8 cellular contexts compared by ENCODE assay signal in the genomic region with DNA sequence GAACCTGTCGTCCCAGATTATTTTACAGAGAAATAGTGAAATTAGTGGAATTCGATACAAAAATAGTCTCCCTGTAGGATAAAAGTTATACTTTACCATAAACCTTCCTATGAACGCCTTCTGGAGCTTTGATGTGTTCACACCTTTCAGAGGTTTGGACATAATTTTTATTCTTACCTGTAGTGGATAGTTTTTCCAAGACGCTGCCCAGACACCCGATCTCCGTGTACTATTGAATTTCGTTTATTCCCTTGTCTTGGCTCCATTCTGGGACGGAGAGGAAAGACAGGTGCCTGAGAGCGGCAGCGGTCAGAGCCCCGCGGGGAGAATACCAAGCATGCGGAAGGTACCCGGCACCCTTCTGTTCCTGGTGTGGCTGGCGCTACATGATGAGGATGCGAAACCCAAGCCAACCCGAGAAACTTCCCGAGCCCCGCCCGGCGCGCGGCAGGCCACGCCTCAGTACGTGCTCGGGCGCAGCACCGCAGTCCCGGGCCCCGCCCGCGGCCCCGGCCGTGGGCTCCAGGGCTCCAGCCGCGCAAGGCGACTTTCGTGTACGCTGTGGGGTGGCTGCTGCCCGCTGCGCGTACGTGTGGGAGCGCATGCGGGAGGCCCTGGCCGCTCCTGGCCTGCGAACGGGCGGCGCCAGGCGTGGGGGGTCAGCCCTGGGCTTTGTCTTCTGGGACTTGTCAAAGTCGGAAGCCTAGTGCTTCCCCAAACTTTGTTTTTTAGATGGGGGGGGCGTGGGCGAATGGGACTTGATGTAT. TPM values are rescaled to one million over a fixed set of nuclear protein-coding genes. Genes with fewer than 3 reads are reported as not detected.
A peak's percentile ranks its signal among the peaks of the same experiment; 100 is the strongest.
DNase-seq lines count a peak whose midpoint lies in the region; ATAC-seq and TF ChIP-seq lines count a peak whose summit lies in the region.

No MANE protein-coding gene starts in this region.

- CTCF ChIA-PET in HEK293T (lab: Yijun Ruan, JAX), result interaction anchor here (1.0 to 2.2 kb wide), 3 partner anchors 11 to 87 kb away, joined by 4 to 9 read pairs (median 6); a partner anchor contains a TSS

- DNase-seq in GM06990 (ENCODE audit: extremely low read depth, insufficient read length) (peak; percentile 94), HEK293T (ENCODE audit: extremely low spot score) (peak; percentile 76), NCI-H1105 (lab: John Stamatoyannopoulos, UW) (peak; percentile 65), cerebellar cortex (ENCODE audit: low spot score) (peak; percentile 49), kidney epithelial cell (ENCODE audit: low read depth) (peak; percentile 47), NCI-H1436 (lab: John Stamatoyannopoulos, UW) (no peak)
- peak; percentile 57 to 68 for DNase-seq in stimulated activated CD4-positive, alpha-beta T cell treated with anti-CD3 and anti-CD28 coated beads, Interleukin-1b, Interleukin-23, amount 100 ng/mL, for 4 hours (ENCODE audit: low read depth in 2 of 2)

- H3K36me3 ChIP-seq in GM06990 (ENCODE audit: control insufficient read depth, insufficient read depth, low read length), result peaks cover 4% of the 10 kb centered on the region
- H3K36me3 ChIP-seq in kidney epithelial cell (ENCODE audit: control insufficient read depth, insufficient read depth, low read length), result no peaks in the 10 kb centered on the region

- peak; percentile 90 to 94 for ATAC-seq in activated CD4-positive, CD25-positive, alpha-beta regulatory T cell treated with anti-CD3 and anti-CD28 coated beads, Interleukin-2, amount 50 U/mL, for 24 hours

- no peak for TF ChIP-seq CTCF in GM06990 (IDR thresholded peaks at IDR 0.05; ENCODE audit: insufficient read depth, low read length, poor library complexity, severe bottlenecking)
- TF ChIP-seq CTCF in kidney epithelial cell (IDR thresholded peaks at IDR 0.05; ENCODE audit: insufficient read depth, low read length, poor library complexity, severe bottlenecking), result no peak

- H3K27me3 ChIP-seq in GM06990 (replicated peaks; ENCODE audit: control insufficient read depth, insufficient read depth, low read length) (no peaks in the 10 kb centered on the region), kidney epithelial cell (ENCODE audit: control insufficient read depth, insufficient read depth, low read length) (no peaks in the 10 kb centered on the region)

- POLR2A ChIA-PET in HEK293T (lab: Yijun Ruan, JAX), result interaction anchor here (1.7 to 3.8 kb wide), 2 partner anchors 11 to 13 kb away, joined by 5 to 44 read pairs; a partner anchor contains a TSS

- H3K4me3 ChIP-seq in GM06990 (replicated peaks; ENCODE audit: low read depth, low read length) (peak overlapping the region; percentile 73), kidney epithelial cell (ENCODE audit: low read depth, low read length) (peak overlapping the region; percentile 29)

TF ChIP-seq in HEK293T, 16 proteins besides CTCF, POLR2A, EP300 and RAD21:
- TF ChIP-seq FOXA1 (IDR thresholded peaks at IDR 0.05), result no peak
- TF ChIP-seq SP1 (IDR thresholded peaks at IDR 0.05), result no peak
- no peak for TF ChIP-seq CTBP1 (IDR thresholded peaks at IDR 0.05; ENCODE audit: borderline replicate concordance)
- TF ChIP-seq NFRKB (IDR thresholded peaks at IDR 0.05), result no peak
- no peak for TF ChIP-seq FOXK2 (IDR thresholded peaks at IDR 0.05)
- TF ChIP-seq BHLHE40 (IDR thresholded peaks at IDR 0.05; ENCODE audit: borderline replicate concordance), result no peak
- no peak for TF ChIP-seq SUZ12 (IDR thresholded peaks at IDR 0.05)
- TF ChIP-seq LEF1 (IDR thresholded peaks at IDR 0.05; ENCODE audit: borderline replicate concordance), result no peak
- TF ChIP-seq TARDBP (IDR thresholded peaks at IDR 0.05), result no peak
- 0 out of 2 replicates have a peak, but pooled peaks have one; percentile 24 for TF ChIP-seq L3MBTL2 (conservative IDR thresholded peaks at IDR 0.05)
- peak; percentile 97 for TF ChIP-seq ARNT (IDR thresholded peaks at IDR 0.05)
- TF ChIP-seq FOXM1 (IDR thresholded peaks at IDR 0.05; ENCODE audit: borderline replicate concordance), result peak; percentile 57; the same call in 1 of the 2 replicates
- TF ChIP-seq, protein P1, sequence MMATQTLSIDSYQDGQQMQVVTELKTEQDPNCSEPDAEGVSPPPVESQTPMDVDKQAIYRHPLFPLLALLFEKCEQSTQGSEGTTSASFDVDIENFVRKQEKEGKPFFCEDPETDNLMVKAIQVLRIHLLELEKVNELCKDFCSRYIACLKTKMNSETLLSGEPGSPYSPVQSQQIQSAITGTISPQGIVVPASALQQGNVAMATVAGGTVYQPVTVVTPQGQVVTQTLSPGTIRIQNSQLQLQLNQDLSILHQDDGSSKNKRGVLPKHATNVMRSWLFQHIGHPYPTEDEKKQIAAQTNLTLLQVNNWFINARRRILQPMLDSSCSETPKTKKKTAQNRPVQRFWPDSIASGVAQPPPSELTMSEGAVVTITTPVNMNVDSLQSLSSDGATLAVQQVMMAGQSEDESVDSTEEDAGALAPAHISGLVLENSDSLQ (IDR thresholded peaks at IDR 0.05), result no peak
- TF ChIP-seq ELF4 (IDR thresholded peaks at IDR 0.05), result no peak

RNA-seq across cellular contexts. Expression of a gene that starts 11.3 kb away (rescaled TPM):
- 10.6 and 16.1 TPM in 2 replicates for total RNA-seq in kidney epithelial cell

RNA-seq across cellular contexts. Expression of a gene that starts 55.6 kb away (rescaled TPM):
- total RNA-seq in kidney epithelial cell, result 295 and 307 TPM in 2 replicates
